ENCODE assay signal across 20 cellular contexts in the genomic region with DNA sequence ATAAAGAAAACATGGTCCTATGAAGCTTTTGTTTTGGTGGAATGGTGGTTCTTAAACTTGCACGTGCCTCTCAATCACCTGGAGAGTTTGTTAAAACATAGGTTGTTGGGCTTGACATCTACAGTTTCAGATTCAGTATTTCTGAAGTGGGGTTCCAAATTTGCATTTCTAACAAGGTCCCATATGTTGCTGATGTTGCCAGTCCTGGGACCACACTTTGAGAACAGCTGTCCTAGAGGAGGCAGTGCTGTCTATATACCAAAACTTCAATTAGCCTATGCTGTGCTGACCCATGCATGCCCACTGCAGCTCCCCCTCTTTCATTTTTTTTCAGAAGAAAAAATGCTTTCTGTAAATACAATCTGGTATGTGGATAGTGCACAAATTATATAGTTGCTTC. TPM values are rescaled to one million over a fixed set of nuclear protein-coding genes. Genes with fewer than 3 reads are reported as not detected.
DNase-seq lines count a peak whose midpoint lies in the region; ATAC-seq, FAIRE-seq and TF ChIP-seq lines count a peak whose summit lies in the region.
"Had no signal": no experiment of that assay in that cellular context is flagged by ENCODE, and none has a peak within 500 bp of the region (broad histone marks: within the 10 kb centered on the region; RNA-seq: fewer than 3 reads in every experiment).

No MANE protein-coding gene starts in this region.

- DNase-seq in HCT116 (ENCODE audit: low read depth, low spot score), result no peak
- DNase-seq in MM.1S, result peak; percentile 68
- DNase-seq in keratinocyte (ENCODE audit: low read depth, low spot score), result no peak
- no peak for DNase-seq in NCI-H2227 (lab: John Stamatoyannopoulos, UW; ENCODE audit: unreplicated experiment)
- DNase-seq in dedifferentiated amniotic fluid mesenchymal stem cell (ENCODE audit: extremely low spot score), result no peak
- no peak for DNase-seq in SKM-1 (lab: John Stamatoyannopoulos, UW; ENCODE audit: unreplicated experiment)
- DNase-seq: activated naive CD8-positive, alpha-beta T cell treated with anti-CD3 and anti-CD28 coated beads for 36 hours; AML-193; body of pancreas; cortex of kidney; foreskin fibroblast; NCI-H187; OCI-M1; posterior cingulate gyrus; stimulated activated CD4-positive, alpha-beta T cell treated with anti-CD3 and anti-CD28 coated beads, Interleukin-4, amount 100 ng/mL, for 1 hour had no signal

- CTCF ChIA-PET in HCT116 (lab: Charles Lee), result no interaction called here

- H3F3A ChIP-seq in MM.1S (ENCODE audit: insufficient read depth, low read length), result no peaks in the 10 kb centered on the region

- no peaks in the 10 kb centered on the region for H3K9me2 ChIP-seq in HCT116 (ENCODE audit: insufficient read depth)
- no peaks in the 10 kb centered on the region for H3K9me2 ChIP-seq in MM.1S (replicated peaks; ENCODE audit: insufficient read depth, low read length)

- no TSS peak for BruUV-seq in HCT116 (replicated peaks; lab: Mats Ljungman, UMichigan)

- H3K4me3 ChIP-seq in HCT116 (replicated peaks in 1 of 2; ENCODE audit: low read depth in 1 of 2, low read length in 2 of 2) (no peak overlapping the region), MM.1S (ENCODE audit: low read length) (no peak overlapping the region), keratinocyte (ENCODE audit: control insufficient read depth in 2 of 3, extremely low read depth in 1 of 3, insufficient read depth in 2 of 3, low read depth in 1 of 3, low read length in 3 of 3) (no peak overlapping the region)
- H3K4me3 ChIP-seq: body of pancreas, HAP-1 had no signal

- H3K4me1 ChIP-seq in HCT116 (ENCODE audit: control insufficient read depth in 1 of 2, insufficient read depth in 2 of 2, low read length in 2 of 2) (peaks cover 27 to 51% of the 10 kb centered on the region in 2 experiments), MM.1S (ENCODE audit: low read length) (no peaks in the 10 kb centered on the region), keratinocyte (ENCODE audit: control insufficient read depth, extremely low read depth, insufficient read depth, low read length) (peaks cover 28% of the 10 kb centered on the region)
- H3K4me1 ChIP-seq: HAP-1 had no signal

- FAIRE-seq in keratinocyte (lab: Jason Lieb, UNC), result peak; percentile 13
- FAIRE-seq: endothelial cell of umbilical vein, HepG2 had no signal

- POLR2A ChIA-PET in HCT116 (lab: Charles Lee), result no interaction called here

- RAD21 ChIA-PET in HCT116 (lab: Charles Lee; ENCODE audit: low non-redundant PET in 1 of 2, low total read pairs in 2 of 2, uncharacterized antibody in 2 of 2, unreplicated experiment in 2 of 2), result no interaction called here

- peak overlapping the region; percentile 2; the same call in 1 of the 2 replicates for H3K4me2 ChIP-seq in HCT116 (ENCODE audit: low read length)
- no peak overlapping the region for H3K4me2 ChIP-seq in MM.1S (ENCODE audit: low read depth, low read length)
- no peak overlapping the region for H3K4me2 ChIP-seq in keratinocyte (ENCODE audit: control insufficient read depth, extremely low read depth, insufficient read depth, low read depth, low read length)

- ATAC-seq in GM18867 (IDR thresholded peaks at IDR 0.05; ENCODE audit: unreplicated experiment), result peak; percentile 88
- no peak for ATAC-seq in HCT116
- ATAC-seq: activated CD4-positive, CD25-positive, alpha-beta regulatory T cell treated with anti-CD3 and anti-CD28 coated beads, Interleukin-2, amount 50 U/mL, for 24 hours; body of pancreas; HepG2 had no signal

- H2AFZ ChIP-seq in HCT116 (ENCODE audit: low read depth, low read length, poor library complexity, severe bottlenecking), result no peak overlapping the region
- H2AFZ ChIP-seq in MM.1S (ENCODE audit: low read length), result no peak overlapping the region
- no peak overlapping the region for H2AFZ ChIP-seq in keratinocyte (ENCODE audit: control insufficient read depth, low read length)

- no peaks in the 10 kb centered on the region for H3K36me3 ChIP-seq in HCT116 (ENCODE audit: control insufficient read depth in 1 of 2, insufficient read depth in 2 of 2, low read length in 2 of 2)
- H3K36me3 ChIP-seq in MM.1S (replicated peaks; ENCODE audit: insufficient read depth, low read length), result no peaks in the 10 kb centered on the region
- no peaks in the 10 kb centered on the region for H3K36me3 ChIP-seq in keratinocyte (ENCODE audit: control insufficient read depth in 2 of 2, extremely low read depth in 1 of 2, insufficient read depth in 2 of 2, low read length in 2 of 2)
- H3K36me3 ChIP-seq: HAP-1 had no signal

- H4K20me1 ChIP-seq in HCT116 (ENCODE audit: insufficient read depth), result no peaks in the 10 kb centered on the region
- no peaks in the 10 kb centered on the region for H4K20me1 ChIP-seq in MM.1S (ENCODE audit: insufficient read depth, low read length)
- H4K20me1 ChIP-seq in keratinocyte (ENCODE audit: control insufficient read depth, extremely low read depth, insufficient read depth, low read length), result no peaks in the 10 kb centered on the region

- no peak overlapping the region for H3K9ac ChIP-seq in HCT116 (ENCODE audit: low read length)
- H3K9ac ChIP-seq in MM.1S (ENCODE audit: low read length), result no peak overlapping the region
- no peak overlapping the region for H3K9ac ChIP-seq in keratinocyte (ENCODE audit: control insufficient read depth, extremely low read depth, insufficient read depth, low read length)

- no peak for TF ChIP-seq RAD21 in HCT116 (IDR thresholded peaks at IDR 0.05; ENCODE audit: low read depth)

- dilution Hi-C loops in keratinocyte (cut with MboI; ENCODE audit: extremely low pct_ligation_motif_present, low sequenced_read_pairs), result no loop called here

- H3K9me1 ChIP-seq in keratinocyte (ENCODE audit: control insufficient read depth, extremely low read depth, insufficient read depth, low read length), result no peaks in the 10 kb centered on the region

- TF ChIP-seq CTCF in HCT116 (IDR thresholded peaks at IDR 0.05 in 2 of 3, conservative IDR thresholded peaks at IDR 0.05 in 1 of 3; ENCODE audit: borderline replicate concordance in 1 of 3, insufficient read depth in 1 of 3, low read depth in 2 of 3, low read length in 2 of 3), result no peak
- no peak for TF ChIP-seq CTCF in MM.1S (IDR thresholded peaks at IDR 0.05; ENCODE audit: low read length)
- peak in 1 of 3 experiments; percentile 2 for TF ChIP-seq CTCF in keratinocyte (optimal IDR thresholded peaks at IDR 0.05 in 1 of 3, IDR thresholded peaks at IDR 0.05 in 1 of 3, conservative IDR thresholded peaks at IDR 0.05 in 1 of 3; ENCODE audit: extremely low read depth in 1 of 3, insufficient read depth in 2 of 3, low read length in 3 of 3)

- H3K79me2 ChIP-seq in HCT116 (ENCODE audit: insufficient read depth, low read length), result peaks cover 80% of the 10 kb centered on the region
- no peaks in the 10 kb centered on the region for H3K79me2 ChIP-seq in MM.1S (ENCODE audit: low read length)
- H3K79me2 ChIP-seq in keratinocyte (ENCODE audit: control insufficient read depth, insufficient read depth, low read length), result peaks cover 47% of the 10 kb centered on the region

- H3K27me3 ChIP-seq in HCT116 (ENCODE audit: insufficient read depth, low read length) (no peaks in the 10 kb centered on the region), MM.1S (replicated peaks; ENCODE audit: insufficient read depth, low read length) (no peaks in the 10 kb centered on the region), keratinocyte (ENCODE audit: control insufficient read depth, extremely low read depth, insufficient read depth, low read length) (no peaks in the 10 kb centered on the region)
- H3K27me3 ChIP-seq: body of pancreas had no signal

- intact Hi-C loops in HCT116 (cut with micrococcal nuclease), result no loop called here

- TF ChIP-seq POLR2A in HCT116 (IDR thresholded peaks at IDR 0.05; ENCODE audit: borderline replicate concordance, extremely low read depth, insufficient read depth, insufficient read length), result no peak

- H3K27ac ChIP-seq in HCT116 (ENCODE audit: low read depth, low read length), result no peak overlapping the region
- no peak overlapping the region for H3K27ac ChIP-seq in MM.1S (ENCODE audit: low read length)
- no peak overlapping the region for H3K27ac ChIP-seq in keratinocyte (ENCODE audit: control insufficient read depth, insufficient read depth, low read length)
- H3K27ac ChIP-seq: body of pancreas had no signal

- H3K9me3 ChIP-seq in HCT116 (ENCODE audit: control insufficient read depth in 1 of 2, insufficient read depth in 1 of 2, low read depth in 1 of 2, low read length in 2 of 2) (no peaks in the 10 kb centered on the region), MM.1S (replicated peaks; ENCODE audit: insufficient read depth, low read length) (no peaks in the 10 kb centered on the region), keratinocyte (ENCODE audit: control insufficient read depth, low read depth, low read length) (peaks cover under 1% of the 10 kb centered on the region)
- H3K9me3 ChIP-seq: body of pancreas, HAP-1 had no signal

TF ChIP-seq in HCT116, 20 proteins besides CTCF, POLR2A, EP300 and RAD21:
- TF ChIP-seq EGR1 (IDR thresholded peaks at IDR 0.05; ENCODE audit: low read depth), result no peak
- TF ChIP-seq EZH2phosphoT487 (IDR thresholded peaks at IDR 0.05; ENCODE audit: borderline replicate concordance), result no peak
- TF ChIP-seq EZH2 (IDR thresholded peaks at IDR 0.05), result no peak

RNA-seq across cellular contexts. Expression of a gene that starts 31.3 kb away (rescaled TPM):
- total RNA-seq in HCT116 (2021; ENCODE audit: unreplicated experiment), result 56.7 TPM
- 41.7 and 41.9 TPM in 2 replicates for polyA plus RNA-seq in HCT116 (2012)
- polyA plus RNA-seq in keratinocyte, result 49.9 to 71.3 TPM (median 67.6 TPM) in 3 replicates
- 38.9 TPM for polyA plus RNA-seq in keratinocyte (2011; ENCODE audit: low read depth)
- polyA plus RNA-seq in keratinocyte (2011; cell fraction: cytosol; rRNA removed), result 16.5 and 38.3 TPM in 2 replicates
- polyA plus RNA-seq in keratinocyte (2011; cell fraction: nucleus; rRNA removed), result 54.5 and 77.6 TPM in 2 replicates
- 22.5 and 56.2 TPM in 2 replicates for polyA plus RNA-seq in keratinocyte (2012; ENCODE audit: low replicate concordance)
- 19.3 to 124 TPM (median 59.1 TPM) in 3 replicates for polyA minus RNA-seq in keratinocyte
- 37.8 TPM for polyA minus RNA-seq in keratinocyte (2011; cell fraction: cytosol; rRNA and poly(A)+ RNA removed)
- polyA minus RNA-seq in keratinocyte (2011; cell fraction: nucleus; rRNA and poly(A)+ RNA removed), result 84.6 and 158 TPM in 2 replicates
